In the genomic region with DNA sequence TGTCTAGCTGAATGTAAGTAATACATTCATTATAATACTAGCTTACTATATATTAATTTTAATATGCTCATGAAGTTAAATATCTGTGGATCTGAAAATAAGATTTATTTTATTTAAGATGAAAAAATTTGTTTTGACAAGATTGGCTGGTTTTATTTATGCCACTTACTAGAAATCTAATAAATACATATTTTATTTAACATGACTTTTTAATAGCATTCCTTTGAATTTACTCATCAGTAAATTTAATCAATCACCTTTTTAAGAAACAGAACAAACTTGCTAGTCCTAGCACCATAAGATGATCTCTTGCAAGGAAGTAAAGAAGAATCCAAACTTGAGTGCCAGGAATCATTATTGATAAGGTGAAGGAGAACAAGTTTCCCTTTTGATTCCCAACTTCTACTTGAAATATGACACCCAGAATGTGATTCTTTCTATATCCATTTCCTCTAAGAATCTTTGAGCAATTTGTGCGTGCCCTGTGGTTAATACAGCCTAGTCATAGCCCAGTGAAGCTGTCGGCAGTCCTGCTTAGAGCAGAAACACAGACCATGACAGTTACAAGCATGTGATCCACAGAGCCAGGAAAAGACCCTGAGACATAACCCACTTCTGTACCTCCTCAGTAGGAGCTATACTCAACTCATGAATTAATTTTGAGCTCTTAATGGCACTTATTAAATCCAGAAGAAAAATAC, we compare ENCODE assay signal across 27 cellular contexts.
"Had no signal": no experiment of that assay in that cellular context is flagged by ENCODE, and none has a peak within 500 bp of the region (broad histone marks: within the 10 kb centered on the region; RNA-seq: fewer than 3 reads in every experiment).

No MANE protein-coding gene starts in this region.

- H3K4me1 ChIP-seq: colonic mucosa, esophagus muscularis mucosa, right lobe of liver, testis, uterus had no signal

- H3K4me3 ChIP-seq: colonic mucosa, dorsolateral prefrontal cortex, esophagus muscularis mucosa, heart right ventricle, lung, right lobe of liver, smooth muscle cell, testis, uterus had no signal

- H3K4me2 ChIP-seq: smooth muscle cell had no signal

- H3K27me3 ChIP-seq: colonic mucosa, dorsolateral prefrontal cortex, esophagus muscularis mucosa, heart right ventricle, right lobe of liver, testis, uterus had no signal

- H3K27ac Mint-ChIP-seq: activated B cell treated with CpG ODN at 0.5 μM for 24 hours; activated CD4-positive, alpha-beta T cell treated with anti-CD3 and anti-CD28 coated beads for 36 hours; activated naive CD4-positive, alpha-beta T cell treated with anti-CD3 and anti-CD28 coated beads, Interleukin-2, amount 10 ng/mL, durations not matched to agents 7 days and 5 days; naive thymus-derived CD4-positive, alpha-beta T cell had no signal

- H3K9me3 Mint-ChIP-seq: activated naive CD4-positive, alpha-beta T cell treated with anti-CD3 and anti-CD28 coated beads, Interleukin-2, amount 10 ng/mL, durations not matched to agents 7 days and 5 days; activated T-cell treated with anti-CD3 and anti-CD28 coated beads, Interleukin-2, amount 50 U/mL, for 4 hours had no signal

- H3K27me3 Mint-ChIP-seq: activated CD4-positive, alpha-beta T cell treated with anti-CD3 and anti-CD28 coated beads for 36 hours; activated naive CD4-positive, alpha-beta T cell treated with anti-CD3 and anti-CD28 coated beads, Interleukin-2, amount 10 ng/mL, durations not matched to agents 7 days and 5 days had no signal

- H3K36me3 Mint-ChIP-seq: activated naive CD4-positive, alpha-beta T cell treated with anti-CD3 and anti-CD28 coated beads, Interleukin-2, amount 10 ng/mL, durations not matched to agents 7 days and 5 days; naive thymus-derived CD4-positive, alpha-beta T cell had no signal

- H3K4me1 Mint-ChIP-seq: activated B cell treated with CpG ODN at 0.5 μM for 24 hours; activated CD4-positive, alpha-beta T cell treated with anti-CD3 and anti-CD28 coated beads for 36 hours; activated naive CD4-positive, alpha-beta T cell treated with anti-CD3 and anti-CD28 coated beads, Interleukin-2, amount 10 ng/mL, durations not matched to agents 7 days and 5 days; central memory CD8-positive, alpha-beta T cell; naive thymus-derived CD4-positive, alpha-beta T cell had no signal

- H3K36me3 ChIP-seq: colonic mucosa, esophagus muscularis mucosa, heart right ventricle, right lobe of liver, uterus had no signal

- DNase-seq: activated B cell treated with CpG ODN at 0.5 μM for 24 hours; activated CD4-positive, alpha-beta T cell treated with anti-CD3 and anti-CD28 coated beads for 36 hours; activated CD4-positive, alpha-beta T cell treated with anti-CD3 and anti-CD28 coated beads, Interleukin-2, amount 50 U/mL, for 4 hours; activated CD8-positive, alpha-beta memory T cell treated with anti-CD3 and anti-CD28 coated beads for 24 hours; activated CD8-positive, alpha-beta memory T cell treated with anti-CD3 and anti-CD28 coated beads, Interleukin-2, amount 50 U/mL, for 4 hours; activated naive CD4-positive, alpha-beta T cell treated with anti-CD3 and anti-CD28 coated beads, Interleukin-2, amount 10 ng/mL, durations not matched to agents 7 days and 5 days; activated T-cell treated with anti-CD3 and anti-CD28 coated beads, Interleukin-2, amount 50 U/mL, for 4 hours; amygdala; colonic mucosa; dorsolateral prefrontal cortex; heart right ventricle; naive thymus-derived CD4-positive, alpha-beta T cell; posterior cingulate gyrus; right lobe of liver; stimulated activated CD4-positive, alpha-beta T cell treated with anti-CD3 and anti-CD28 coated beads, Interleukin-15, amount 100 ng/mL, for 24 hours; stimulated activated CD8-positive, alpha-beta memory T cell treated with anti-CD3 and anti-CD28 coated beads, Interleukin-4, amount 100 ng/mL, for 48 hours; stimulated activated naive CD4-positive, alpha-beta T cell; T-helper 9 cell; testis; trophoblast cell; uterus had no signal

- H3K27ac ChIP-seq: colonic mucosa, dorsolateral prefrontal cortex, esophagus muscularis mucosa, heart right ventricle, right lobe of liver, testis, uterus had no signal

- H3K4me3 Mint-ChIP-seq: activated B cell treated with CpG ODN at 0.5 μM for 24 hours; activated CD4-positive, alpha-beta T cell treated with anti-CD3 and anti-CD28 coated beads for 36 hours; activated naive CD4-positive, alpha-beta T cell treated with anti-CD3 and anti-CD28 coated beads, Interleukin-2, amount 10 ng/mL, durations not matched to agents 7 days and 5 days; activated T-cell treated with anti-CD3 and anti-CD28 coated beads, Interleukin-2, amount 50 U/mL, for 4 hours; central memory CD8-positive, alpha-beta T cell; naive thymus-derived CD4-positive, alpha-beta T cell; neural crest cell had no signal

- ATAC-seq: activated CD4-positive, alpha-beta T cell treated with anti-CD3 and anti-CD28 coated beads for 36 hours; activated T-cell treated with anti-CD3 and anti-CD28 coated beads, Interleukin-2, amount 50 U/mL, for 4 hours; heart right ventricle; left lobe of liver; naive thymus-derived CD4-positive, alpha-beta T cell; right lobe of liver had no signal

- H3K9me3 ChIP-seq: colonic mucosa, esophagus muscularis mucosa, heart right ventricle, right lobe of liver, testis, uterus had no signal
